ENCODE assay signal across 1 cellular context in genomic region chr3:126200534-126200933, GRCh38.
A peak's percentile ranks its signal among the peaks of the same experiment; 100 is the strongest.
TF ChIP-seq lines count a peak whose summit lies in the region.

No MANE protein-coding gene starts in this region.

TF ChIP-seq in K562, 482 proteins besides CTCF, POLR2A, EP300 and RAD21 (continued from another document and continues in another):
- TF ChIP-seq ZNF318 (IDR thresholded peaks at IDR 0.05; ENCODE audit: borderline replicate concordance in 1 of 2, low read depth in 1 of 2) (no peak), ZNF780A (CRISPR knock-in tag; IDR thresholded peaks at IDR 0.05) (peak; percentile 70; the same call in 1 of the 2 replicates), HLTF (IDR thresholded peaks at IDR 0.05) (no peak), GTF2F1 (IDR thresholded peaks at IDR 0.05; ENCODE audit: low read depth, low read length) (no peak), MTA3 (IDR thresholded peaks at IDR 0.05; ENCODE audit: borderline replicate concordance) (no peak), SMARCE1 (IDR thresholded peaks at IDR 0.05) (no peak), EWSR1 (IDR thresholded peaks at IDR 0.05; ENCODE audit: borderline replicate concordance, low read depth, partially characterized antibody) (no peak), POLR3G (IDR thresholded peaks at IDR 0.05; ENCODE audit: extremely low read depth, insufficient read length, insufficient replicate concordance) (no peak), CUX1 (CRISPR knock-in tag; IDR thresholded peaks at IDR 0.05) (peak; percentile 80), GABPA (tag; conservative IDR thresholded peaks at IDR 0.05; ENCODE audit: low read depth) (no peak; the same call in 1 of the 2 replicates), ARHGAP35 (IDR thresholded peaks at IDR 0.05; ENCODE audit: partially characterized antibody) (no peak), ZNF511 (CRISPR knock-in tag; IDR thresholded peaks at IDR 0.05) (no peak), ARID2 (IDR thresholded peaks at IDR 0.05) (no peak), PPARD (CRISPR knock-in tag; IDR thresholded peaks at IDR 0.05) (no peak), ZEB2 (IDR thresholded peaks at IDR 0.05) (no peak), KLF13 (tag; IDR thresholded peaks at IDR 0.05; ENCODE audit: borderline replicate concordance, low read depth) (peak; percentile 60; the same call in 1 of the 2 replicates), ZNF212 (CRISPR knock-in tag; IDR thresholded peaks at IDR 0.05) (peak; percentile 91; the same call in 1 of the 2 replicates), CAMTA2 (CRISPR knock-in tag; conservative IDR thresholded peaks at IDR 0.05) (no peak), DACH1 (IDR thresholded peaks at IDR 0.05; ENCODE audit: partially characterized antibody) (no peak), ZNF121 (CRISPR knock-in tag; conservative IDR thresholded peaks at IDR 0.05) (no peak), ZNF79 (CRISPR knock-in tag; IDR thresholded peaks at IDR 0.05; ENCODE audit: low read depth) (peak; percentile 98), YBX1 (IDR thresholded peaks at IDR 0.05) (no peak), LCOR (CRISPR knock-in tag; IDR thresholded peaks at IDR 0.05) (no peak), TAF15 (IDR thresholded peaks at IDR 0.05; ENCODE audit: low read depth, low read length) (no peak), KAT7 (CRISPR knock-in tag; IDR thresholded peaks at IDR 0.05; ENCODE audit: borderline replicate concordance) (no peak), KLF16 (IDR thresholded peaks at IDR 0.05) (no peak), ZC3H11A (IDR thresholded peaks at IDR 0.05; ENCODE audit: low read depth, low read length) (no peak), ZNF696 (CRISPR knock-in tag; conservative IDR thresholded peaks at IDR 0.05) (0 out of 2 replicates have a peak, but pooled peaks have one; percentile 39), NR4A1 (CRISPR knock-in tag; IDR thresholded peaks at IDR 0.05) (no peak), NR4A1 (tag; IDR thresholded peaks at IDR 0.05) (no peak), SMARCA4 (IDR thresholded peaks at IDR 0.05) (no peak), MAZ (CRISPR knock-in tag; conservative IDR thresholded peaks at IDR 0.05 in 1 of 2, IDR thresholded peaks at IDR 0.05 in 1 of 2) (peak in 1 of 2 experiments; percentile 93; a peak in 2 of 4 replicates), GATA2 (CRISPR knock-in tag; IDR thresholded peaks at IDR 0.05) (no peak), BRCA1 (IDR thresholded peaks at IDR 0.05) (no peak), BRCA1 (CRISPR knock-in tag; IDR thresholded peaks at IDR 0.05) (no peak), NELFE (IDR thresholded peaks at IDR 0.05; ENCODE audit: insufficient read depth, insufficient read length) (no peak), HOXB6 (CRISPR knock-in tag; IDR thresholded peaks at IDR 0.05; ENCODE audit: borderline replicate concordance) (no peak), FOSL1 (tag; conservative IDR thresholded peaks at IDR 0.05) (no peak), ZNF644 (tag; IDR thresholded peaks at IDR 0.05; ENCODE audit: low read depth) (peak; percentile 91), STAT5A (IDR thresholded peaks at IDR 0.05; ENCODE audit: borderline replicate concordance, low read length) (no peak), SP1 (CRISPR knock-in tag; IDR thresholded peaks at IDR 0.05) (no peak), RBBP5 (IDR thresholded peaks at IDR 0.05; ENCODE audit: borderline replicate concordance, insufficient read depth, low read length, poor library complexity, severe bottlenecking) (no peak), SMARCB1 (IDR thresholded peaks at IDR 0.05; ENCODE audit: insufficient read length, low read depth) (no peak), ZNF239 (CRISPR knock-in tag; IDR thresholded peaks at IDR 0.05) (peak; percentile 93), ZBTB11 (CRISPR knock-in tag; IDR thresholded peaks at IDR 0.05) (no peak), HOMEZ (CRISPR knock-in tag; IDR thresholded peaks at IDR 0.05) (no peak), ZNF398 (CRISPR knock-in tag; IDR thresholded peaks at IDR 0.05) (peak; percentile 56; the same call in 1 of the 2 replicates), ZNF444 (CRISPR knock-in tag; IDR thresholded peaks at IDR 0.05) (peak; percentile 92), NFIX (CRISPR knock-in tag; IDR thresholded peaks at IDR 0.05; ENCODE audit: low read depth) (peak; percentile 54), LARP7 (IDR thresholded peaks at IDR 0.05) (no peak), ZNF354B (CRISPR knock-in tag; IDR thresholded peaks at IDR 0.05) (peak; percentile 85; the same call in 1 of the 2 replicates)
